ENCODE assay signal across 12 cellular contexts in the genomic region with DNA sequence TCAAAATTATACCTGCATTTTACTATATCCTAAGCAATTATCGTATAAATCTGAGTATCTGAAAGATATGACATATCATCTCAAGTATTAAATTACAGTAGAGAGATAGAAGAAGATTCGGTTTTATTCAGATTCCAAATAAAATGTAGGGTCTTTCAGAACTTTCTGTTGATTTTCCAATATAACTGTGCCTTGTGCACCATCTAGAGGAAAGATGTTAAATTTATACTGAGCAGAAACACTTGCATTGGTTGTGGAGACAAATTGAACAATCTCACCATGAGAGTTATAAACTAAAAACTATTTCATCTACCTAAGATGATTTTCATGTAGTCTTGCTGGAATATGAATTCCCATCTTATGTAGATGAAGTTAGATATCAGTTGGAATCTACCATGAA. TPM values are rescaled to one million over a fixed set of nuclear protein-coding genes. Genes with fewer than 3 reads are reported as not detected.
A peak's percentile ranks its signal among the peaks of the same experiment; 100 is the strongest.
DNase-seq lines count a peak whose midpoint lies in the region; TF ChIP-seq lines count a peak whose summit lies in the region.
"Had no signal": no experiment of that assay in that cellular context is flagged by ENCODE, and none has a peak within 500 bp of the region (broad histone marks: within the 10 kb centered on the region; RNA-seq: fewer than 3 reads in every experiment).

No MANE protein-coding gene starts in this region.

- no peak overlapping the region for H3K4me2 ChIP-seq in MM.1S (ENCODE audit: low read depth, low read length)

- H3K9me3 ChIP-seq in MM.1S (replicated peaks; ENCODE audit: insufficient read depth, low read length): no peaks in the 10 kb centered on the region
- H3K9me3 ChIP-seq: HAP-1 had no signal

- in situ Hi-C loops in KBM-7 (cut with MboI; ENCODE audit: low pct_unique_long_range_greater_than_20kb, low sequenced_read_pairs) (no loop called here), astrocyte of the spinal cord (cut with HindIII; ENCODE audit: low sequenced_read_pairs) (no loop called here)

- H3F3A ChIP-seq in MM.1S (ENCODE audit: insufficient read depth, low read length): no peaks in the 10 kb centered on the region

- TF ChIP-seq POLR2A in erythroblast (IDR thresholded peaks at IDR 0.05; ENCODE audit: low read length): no peak

- H4K20me1 ChIP-seq in MM.1S (ENCODE audit: insufficient read depth, low read length): no peaks in the 10 kb centered on the region

- no peak overlapping the region for H3K9ac ChIP-seq in MM.1S (ENCODE audit: low read length)

- no peak overlapping the region for H2AFZ ChIP-seq in MM.1S (ENCODE audit: low read length)

- DNase-seq in COLO829 (ENCODE audit: low spot score): peak; percentile 13
- DNase-seq in KBM-7: peak; percentile 5
- DNase-seq in astrocyte of the spinal cord (ENCODE audit: low read depth, low spot score): peak; percentile 17
- peak; percentile 9 for DNase-seq in midbrain (lab: John Stamatoyannopoulos, UW)
- DNase-seq in activated CD4-positive, alpha-beta T cell treated with anti-CD3 and anti-CD28 coated beads, Interleukin-2, amount 50 U/mL, for 1 hour: no peak
- no peak for DNase-seq in SK-N-DZ (ENCODE audit: low spot score)
- no peak for DNase-seq in MM.1S
- no peak for DNase-seq in erythroblast (lab: John Stamatoyannopoulos, UW)
- DNase-seq: amniotic stem cell; NCI-H2029; stimulated activated naive CD8-positive, alpha-beta T cell treated with anti-CD3 and anti-CD28 coated beads, Interleukin-15, Interleukin-2, amounts not matched to agents 100 U/mL and 50 U/mL, for 24 hours had no signal

- no peaks in the 10 kb centered on the region for H3K9me2 ChIP-seq in MM.1S (replicated peaks; ENCODE audit: insufficient read depth, low read length)

- no peaks in the 10 kb centered on the region for H3K4me1 ChIP-seq in MM.1S (ENCODE audit: low read length)
- H3K4me1 ChIP-seq: HAP-1 had no signal

- H3K27me3 ChIP-seq in MM.1S (replicated peaks; ENCODE audit: insufficient read depth, low read length): no peaks in the 10 kb centered on the region

- TF ChIP-seq CTCF in astrocyte of the spinal cord (IDR thresholded peaks at IDR 0.05; ENCODE audit: low read depth, low read length): peak; percentile 31
- TF ChIP-seq CTCF in MM.1S (IDR thresholded peaks at IDR 0.05; ENCODE audit: low read length): no peak

- H3K79me2 ChIP-seq in MM.1S (ENCODE audit: low read length): no peaks in the 10 kb centered on the region

- H3K36me3 ChIP-seq in MM.1S (replicated peaks; ENCODE audit: insufficient read depth, low read length): no peaks in the 10 kb centered on the region
- H3K36me3 ChIP-seq: HAP-1 had no signal

- H3K4me3 ChIP-seq in astrocyte of the spinal cord (ENCODE audit: low read depth, low read length): no peak overlapping the region
- H3K4me3 ChIP-seq in MM.1S (ENCODE audit: low read length): no peak overlapping the region
- H3K4me3 ChIP-seq: HAP-1 had no signal

- no peak overlapping the region for H3K27ac ChIP-seq in MM.1S (ENCODE audit: low read length)

RNA-seq across cellular contexts. Expression of a gene that starts 26.8 kb away (rescaled TPM):
- polyA plus RNA-seq in SK-N-DZ (2014; cell fraction: cytosol; rRNA removed): 83.5 and 123 TPM in 2 replicates
- 126 and 127 TPM in 2 replicates for polyA plus RNA-seq in SK-N-DZ (2014; cell fraction: nucleus; rRNA removed)

Comparison
In these comparisons a context has a peak if more than half of its experiments do, and no peak if none do; other contexts are left out.
1. DNase-seq: peak in COLO829 (single experiment), KBM-7 (single experiment), astrocyte of the spinal cord (single experiment) and midbrain (single experiment); none in activated CD4-positive, alpha-beta T cell treated with anti-CD3 and anti-CD28 coated beads, Interleukin-2, amount 50 U/mL, for 1 hour (single experiment), SK-N-DZ (single experiment), MM.1S (single experiment) and erythroblast (0 of 2).